8 cellular contexts compared by ENCODE assay signal in genomic region chr16:50266337-50267091, GRCh38. TPM values are rescaled to one million over a fixed set of nuclear protein-coding genes. Genes with fewer than 3 reads are reported as not detected.
DNase-seq lines count a peak whose midpoint lies in the region; ATAC-seq and TF ChIP-seq lines count a peak whose summit lies in the region.

ADCY7 (plus strand) TSS chr16:50266551; CDS start chr16:50288180, 21,629 bp downstream.

- peak within 1 kb of the TSS; percentile 88 for H2AFZ ChIP-seq in mesenchymal stem cell (ENCODE audit: low read depth, low read length)

- H2BK5ac ChIP-seq in mesenchymal stem cell (ENCODE audit: low read depth, low read length, poor library complexity, severe bottlenecking), result peak within 1 kb of the TSS; percentile 36

- peaks cover 0 to 7% of the 10 kb centered on the region in 2 experiments for H3K36me3 ChIP-seq in mesenchymal stem cell (ENCODE audit: control insufficient read depth in 1 of 2, insufficient read depth in 2 of 2, low read depth in 1 of 2, low read length in 2 of 2)

- H3K9me3 ChIP-seq in mesenchymal stem cell (ENCODE audit: control insufficient read depth, low read length), result no peaks in the 10 kb centered on the region

- peak within 1 kb of the TSS; percentile 97 for H2BK15ac ChIP-seq in mesenchymal stem cell (ENCODE audit: low read depth, poor library complexity, severe bottlenecking)

- peak within 1 kb of the TSS; percentile 90 for H4K8ac ChIP-seq in mesenchymal stem cell (ENCODE audit: low read length)

- no peak within 1 kb of the TSS for H3K23ac ChIP-seq in mesenchymal stem cell (ENCODE audit: low read length in 2 of 2)

- peak; percentile 92 for DNase-seq in ELR (ENCODE audit: low read depth)
- peak; percentile 47 for DNase-seq in LNCaP clone FGC (ENCODE audit: low read depth)
- DNase-seq in activated CD4-positive, CD25-positive, alpha-beta regulatory T cell treated with anti-CD3 and anti-CD28 coated beads, Interleukin-2, amount 50 U/mL, for 72 hours, result peak; percentile 79
- DNase-seq in choroid plexus epithelial cell (ENCODE audit: low read depth), result peak; percentile 72
- peak; percentile 85 for DNase-seq in mesenchymal stem cell
- peak; percentile 57 to 68 for DNase-seq in stimulated activated CD8-positive, alpha-beta memory T cell treated with anti-CD3 and anti-CD28 coated beads, Interleukin-4, amount 100 ng/mL, for 1 hour (ENCODE audit: low read depth in 2 of 2, low spot score in 1 of 2)
- no peak for DNase-seq in globus pallidus (ENCODE audit: low spot score)

- H3K4me3 ChIP-seq in LNCaP clone FGC (ENCODE audit: low read depth, low read length) (no peak within 1 kb of the TSS), choroid plexus epithelial cell (ENCODE audit: low read depth, low read length) (peak within 1 kb of the TSS; percentile 54), mesenchymal stem cell (ENCODE audit: insufficient read depth in 1 of 2, low read depth in 1 of 2, low read length in 2 of 2) (peak within 1 kb of the TSS; percentile 37 to 80)

- no peaks in the 10 kb centered on the region for H3K27me3 ChIP-seq in mesenchymal stem cell (ENCODE audit: control insufficient read depth in 1 of 2, insufficient read depth in 1 of 2, low read length in 2 of 2)

- H3K4ac ChIP-seq in mesenchymal stem cell (ENCODE audit: low read depth in 1 of 2, low read length in 2 of 2), result peak within 1 kb of the TSS; percentile 82 to 90

- H3K27ac ChIP-seq in mesenchymal stem cell (ENCODE audit: low read length, poor library complexity, severe bottlenecking), result peak within 1 kb of the TSS; percentile 55

- H2AK5ac ChIP-seq in mesenchymal stem cell (ENCODE audit: low read length, severe bottlenecking), result peak within 1 kb of the TSS; percentile 33

- H2BK12ac ChIP-seq in mesenchymal stem cell (ENCODE audit: low read length in 2 of 2), result peak within 1 kb of the TSS; percentile 90 to 92

- no peak for TF ChIP-seq CTCF in LNCaP clone FGC (IDR thresholded peaks at IDR 0.05; ENCODE audit: control insufficient read depth, extremely low read depth, insufficient read depth)
- no peak for TF ChIP-seq CTCF in choroid plexus epithelial cell (conservative IDR thresholded peaks at IDR 0.05; ENCODE audit: low read depth, low read length)

- H3K9ac ChIP-seq in mesenchymal stem cell (ENCODE audit: low read length), result peak within 1 kb of the TSS; percentile 90

- peaks cover 21% of the 10 kb centered on the region for H3K4me1 ChIP-seq in mesenchymal stem cell (ENCODE audit: control insufficient read depth, insufficient read depth, low read depth, low read length)

- peak within 1 kb of the TSS; percentile 90 to 95 for H3K18ac ChIP-seq in mesenchymal stem cell (ENCODE audit: low read depth in 1 of 2, low read length in 2 of 2)

- H3K79me1 ChIP-seq in mesenchymal stem cell (replicated peaks; ENCODE audit: low read length, poor library complexity, severe bottlenecking), result peaks cover 10% of the 10 kb centered on the region

- H4K91ac ChIP-seq in mesenchymal stem cell (ENCODE audit: low read length), result peak within 1 kb of the TSS; percentile 97

- WGBS in mesenchymal stem cell, result 4% methylated on average over 23 of the region's 25 CpGs

- peak within 1 kb of the TSS; percentile 77 for H3K4me2 ChIP-seq in mesenchymal stem cell (ENCODE audit: low read length, poor library complexity, severe bottlenecking)

- H2BK120ac ChIP-seq in mesenchymal stem cell (ENCODE audit: low read depth, low read length), result peak within 1 kb of the TSS; percentile 88

- peak within 1 kb of the TSS in 1 of 2 experiments; percentile 84 for H3K14ac ChIP-seq in mesenchymal stem cell (ENCODE audit: low read length in 2 of 2)

- peak; percentile 82 for ATAC-seq in GM21825 (IDR thresholded peaks at IDR 0.05; ENCODE audit: unreplicated experiment)

RNA-seq across cellular contexts. Expression of gene ADCY7, which starts in this region (rescaled TPM):
- 6.2 TPM for polyA plus RNA-seq in mesenchymal stem cell (2013, experiment 1 of 2)
- polyA plus RNA-seq in mesenchymal stem cell (2013, experiment 2 of 2), result 6.4 TPM
